10 cellular contexts compared by ENCODE assay signal in the genomic region with DNA sequence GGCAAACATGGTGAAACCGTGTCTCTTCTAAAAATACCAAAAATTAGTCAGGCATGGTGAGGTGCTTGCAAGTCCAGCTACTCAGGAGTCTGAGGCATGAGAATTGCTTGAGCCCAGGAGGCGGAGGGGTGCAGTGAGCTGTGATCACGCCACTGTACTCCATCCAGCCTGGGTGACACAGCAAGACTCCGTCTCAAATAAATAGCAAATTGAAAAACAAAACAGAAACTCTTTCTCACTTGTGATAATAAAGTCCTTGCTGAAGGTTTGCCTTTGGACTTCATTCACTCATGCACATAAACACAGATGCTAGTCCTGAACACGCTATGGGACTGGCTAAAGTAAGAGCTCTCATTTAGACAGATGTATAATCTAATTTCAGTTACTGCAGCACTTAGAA. TPM values are rescaled to one million over a fixed set of nuclear protein-coding genes. Genes with fewer than 3 reads are reported as not detected.
DNase-seq lines count a peak whose midpoint lies in the region; ATAC-seq and TF ChIP-seq lines count a peak whose summit lies in the region.
"Had no signal": no experiment of that assay in that cellular context is flagged by ENCODE, and none has a peak within 500 bp of the region (broad histone marks: within the 10 kb centered on the region; RNA-seq: fewer than 3 reads in every experiment).

No MANE protein-coding gene starts in this region.

- H3K4me1 Mint-ChIP-seq in MCF 10A (ENCODE audit: insufficient read depth, unreplicated experiment): no peaks in the 10 kb centered on the region

- TF ChIP-seq CTCF in MCF 10A (IDR thresholded peaks at IDR 0.05; ENCODE audit: unreplicated experiment): no peak

- H3K27me3 Mint-ChIP-seq in MCF 10A (ENCODE audit: insufficient read depth, unreplicated experiment): no peaks in the 10 kb centered on the region

- H3K27ac Mint-ChIP-seq in MCF 10A (ENCODE audit: low read depth, unreplicated experiment): no peak overlapping the region

- no peaks in the 10 kb centered on the region for H3K9me3 Mint-ChIP-seq in MCF 10A (ENCODE audit: unreplicated experiment)

- ATAC-seq in GM18517 (IDR thresholded peaks at IDR 0.05; ENCODE audit: unreplicated experiment) (peak; percentile 89), GM21576 (IDR thresholded peaks at IDR 0.05; ENCODE audit: unreplicated experiment) (peak; percentile 67), HG03159 (IDR thresholded peaks at IDR 0.05; ENCODE audit: unreplicated experiment) (peak; percentile 67)

- POLR2A ChIA-PET in MCF 10A (lab: Yijun Ruan, JAX): no interaction called here

- intact Hi-C loops in MCF 10A (cut with micrococcal nuclease): no loop called here

- DNase-seq in germinal center (ENCODE audit: low spot score): peak; percentile 27
- no peak for DNase-seq in activated T-cell treated with anti-CD3 and anti-CD28 coated beads, Interleukin-2, amount 50 U/mL, for 1 hour
- no peak for DNase-seq in GF-D8 (lab: John Stamatoyannopoulos, UW)
- no peak for DNase-seq in activated CD4-positive, alpha-beta T cell treated with anti-CD3 and anti-CD28 coated beads, Interleukin-2, amount 50 U/mL, for 1 hour
- no peak for DNase-seq in MCF 10A (ENCODE audit: unreplicated experiment)
- DNase-seq: activated CD8-positive, alpha-beta memory T cell treated with anti-CD3 and anti-CD28 coated beads, Interleukin-2, amount 50 U/mL, for 4 hours; NCI-H446 treated with DMSO at 0.1 percent for 48 hours had no signal

- CTCF ChIA-PET in MCF 10A (lab: Yijun Ruan, JAX): interaction anchor here (0.5 to 0.9 kb wide), 3 partner anchors 74 to 168 kb away, joined by 3 read pairs; no protein-coding TSS in a partner anchor

- no peak overlapping the region for H3K4me3 Mint-ChIP-seq in MCF 10A (ENCODE audit: unreplicated experiment)

- BruUV-seq in MCF 10A (replicated peaks; lab: Mats Ljungman, UMichigan): no TSS peak

- H3K36me3 Mint-ChIP-seq in MCF 10A (ENCODE audit: insufficient read depth, unreplicated experiment): no peaks in the 10 kb centered on the region

RNA-seq across cellular contexts. Expression of a gene that starts 37.6 kb away (rescaled TPM):
- 3.3 and 6.7 TPM in 2 replicates for total RNA-seq in MCF 10A (2022)
